ENCODE assay signal across 8 cellular contexts in the genomic region with DNA sequence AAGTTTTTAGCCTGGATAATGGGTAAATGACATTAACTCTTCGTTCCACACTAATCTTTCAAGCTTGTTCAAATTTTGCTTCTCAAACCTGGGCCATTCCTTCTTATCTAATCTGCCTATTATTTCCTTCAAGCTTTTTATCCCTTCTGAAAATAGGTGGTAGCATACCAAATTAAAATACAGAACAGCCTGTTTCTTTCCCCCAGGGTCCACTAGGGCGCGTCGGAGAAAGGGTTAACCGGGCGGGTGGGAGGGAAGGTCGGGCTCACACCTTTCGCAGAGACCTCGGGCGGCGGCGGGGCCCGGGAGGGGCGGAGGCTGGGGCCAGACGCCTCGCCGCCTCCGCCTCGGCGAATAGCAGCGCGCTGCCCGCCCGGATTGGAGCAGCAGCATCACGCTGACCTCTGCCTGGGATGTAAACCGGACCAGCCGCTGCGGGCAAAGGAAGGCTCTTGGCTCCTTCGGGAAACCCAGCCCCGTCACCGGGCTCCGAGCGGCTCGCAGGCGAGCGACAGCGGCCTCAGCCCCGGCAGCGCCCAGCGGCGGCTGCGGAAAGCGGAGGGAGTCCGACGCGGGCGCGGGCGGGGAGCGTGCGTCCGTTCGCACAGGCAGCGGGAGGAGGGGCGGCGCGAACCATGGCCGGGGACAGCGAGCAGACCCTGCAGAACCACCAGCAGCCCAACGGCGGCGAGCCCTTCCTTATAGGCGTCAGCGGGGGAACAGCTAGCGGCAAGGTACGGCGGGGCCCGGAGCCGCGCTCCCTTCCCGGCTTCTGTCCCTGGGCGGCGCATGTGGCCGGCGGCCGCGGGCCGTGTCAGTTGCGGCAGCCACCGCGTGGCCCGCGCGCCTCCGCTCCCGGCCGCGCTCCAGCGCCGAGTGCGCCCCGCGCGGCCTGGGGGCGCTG. TPM values are rescaled to one million over a fixed set of nuclear protein-coding genes. Genes with fewer than 3 reads are reported as not detected.
A peak's percentile ranks its signal among the peaks of the same experiment; 100 is the strongest.
DNase-seq lines count a peak whose midpoint lies in the region; ATAC-seq, FAIRE-seq and TF ChIP-seq lines count a peak whose summit lies in the region.

Gene UCK2, plus strand, starts transcription at position 416 of the 904 bp plus-strand sequence. Its CDS starts 220 bp downstream, at position 636.

- H3K27me3 Mint-ChIP-seq in activated naive CD4-positive, alpha-beta T cell treated with anti-CD3 and anti-CD28 coated beads, Interleukin-2, amount 50 U/mL, for 24 hours, result no peaks in the 10 kb centered on the region
- H3K27me3 Mint-ChIP-seq in glutamatergic neuron (ENCODE audit: unreplicated experiment), result peaks cover 15% of the 10 kb centered on the region

- H3K27ac ChIP-seq in pancreas (peak within 1 kb of the TSS; percentile 88 to 93 (median 91)), tibial artery (peak within 1 kb of the TSS; percentile 79 to 89)

- H3K9me3 Mint-ChIP-seq in activated naive CD4-positive, alpha-beta T cell treated with anti-CD3 and anti-CD28 coated beads, Interleukin-2, amount 50 U/mL, for 24 hours, result no peaks in the 10 kb centered on the region
- peaks cover 9% of the 10 kb centered on the region for H3K9me3 Mint-ChIP-seq in glutamatergic neuron (ENCODE audit: unreplicated experiment)

- no peaks in the 10 kb centered on the region for H3K9me3 ChIP-seq in pancreas
- no peaks in the 10 kb centered on the region for H3K9me3 ChIP-seq in tibial artery

- no peaks in the 10 kb centered on the region for H3K27me3 ChIP-seq in pancreas
- H3K27me3 ChIP-seq in tibial artery, result no peaks in the 10 kb centered on the region

- H3K4me1 ChIP-seq in pancreas, result peaks cover 4 to 14% (median 5%) of the 10 kb centered on the region in 3 donors
- H3K4me1 ChIP-seq in tibial artery, result peaks cover 0 to 16% (median 6%) of the 10 kb centered on the region in 4 donors

- TF ChIP-seq CTCF in glutamatergic neuron (IDR thresholded peaks at IDR 0.05; ENCODE audit: partially characterized antibody, unreplicated experiment), result no peak
- no peak for TF ChIP-seq CTCF in pancreas (IDR thresholded peaks at IDR 0.05)
- peak in 1 of 2 experiments; percentile 14 for TF ChIP-seq CTCF in tibial artery (IDR thresholded peaks at IDR 0.05)

- peak within 1 kb of the TSS; percentile 95 for H3K4me3 Mint-ChIP-seq in activated naive CD4-positive, alpha-beta T cell treated with anti-CD3 and anti-CD28 coated beads, Interleukin-2, amount 50 U/mL, for 24 hours
- H3K4me3 Mint-ChIP-seq in glutamatergic neuron (ENCODE audit: unreplicated experiment), result peak within 1 kb of the TSS; percentile 97

- peaks cover 4% of the 10 kb centered on the region for H3K36me3 Mint-ChIP-seq in activated naive CD4-positive, alpha-beta T cell treated with anti-CD3 and anti-CD28 coated beads, Interleukin-2, amount 50 U/mL, for 24 hours
- H3K36me3 Mint-ChIP-seq in glutamatergic neuron (ENCODE audit: unreplicated experiment), result no peaks in the 10 kb centered on the region

- FAIRE-seq in pancreas (lab: Jason Lieb, UNC), result no peak

- H3K36me3 ChIP-seq in pancreas (no peaks in the 10 kb centered on the region), tibial artery (no peaks in the 10 kb centered on the region)

- in situ Hi-C loops in SK-MEL-5 (cut with HindIII; ENCODE audit: low pct_unique_long_range_greater_than_20kb, low sequenced_read_pairs), result no loop called here

- H3K4me1 Mint-ChIP-seq in activated naive CD4-positive, alpha-beta T cell treated with anti-CD3 and anti-CD28 coated beads, Interleukin-2, amount 50 U/mL, for 24 hours, result peaks cover 17% of the 10 kb centered on the region
- H3K4me1 Mint-ChIP-seq in glutamatergic neuron (ENCODE audit: low read depth, unreplicated experiment), result peaks cover 14% of the 10 kb centered on the region

- intact Hi-C loops in pancreas (cut with DNase I) (no loop called here), tibial artery (cut with DNase I; ENCODE audit: low total_unique reads) (loop anchor here (2.0 kb wide), 1 partner anchor 57 kb away; no protein-coding TSS in a partner anchor)

- peak within 1 kb of the TSS; percentile 77 to 96 (median 93) for H3K4me3 ChIP-seq in pancreas
- H3K4me3 ChIP-seq in tibial artery, result peak within 1 kb of the TSS; percentile 78 to 92

- peak within 1 kb of the TSS; percentile 86 for H3K27ac Mint-ChIP-seq in activated naive CD4-positive, alpha-beta T cell treated with anti-CD3 and anti-CD28 coated beads, Interleukin-2, amount 50 U/mL, for 24 hours
- peak within 1 kb of the TSS; percentile 96 for H3K27ac Mint-ChIP-seq in glutamatergic neuron (ENCODE audit: unreplicated experiment)

- peak; percentile 27 for DNase-seq in GM04503 (ENCODE audit: low read depth)
- peak; percentile 39 for DNase-seq in GOT3 (lab: John Stamatoyannopoulos, UW)
- DNase-seq in LHCN-M2 (ENCODE audit: low read depth), result peak; percentile 80
- peak; percentile 77 for DNase-seq in SK-MEL-5 (ENCODE audit: low read depth, low spot score)
- peak; percentile 86 for DNase-seq in glutamatergic neuron
- DNase-seq in pancreas, result peak; percentile 79 to 93 (median 86)
- peak; percentile 70 to 88 for DNase-seq in tibial artery

- ATAC-seq in pancreas, result peak; percentile 85 to 92 (median 86)

- WGBS in pancreas, 2 donors, result 0 to 1% methylated on average over 70 to 95 of the region's 95 CpGs

RNA-seq across cellular contexts. Expression of gene UCK2, which starts in this region (rescaled TPM):
- total RNA-seq in LHCN-M2 (2014; rRNA removed) (113 and 124 TPM in 2 replicates), glutamatergic neuron (ENCODE audit: unreplicated experiment) (29.9 TPM), pancreas (10 to 100 TPM; 13.0 to 25.5 (median 17.0) TPM)
- polyA plus RNA-seq in LHCN-M2 (2012), result 107 TPM
- total RNA-seq in SK-MEL-5 (2014; rRNA removed; shearing (Covaris generic)), result 76.0 and 90.3 TPM in 2 replicates
- 85.9 and 94.3 TPM in 2 replicates for polyA plus RNA-seq in SK-MEL-5 (2015; cell fraction: cytosol; rRNA removed)
- 36.4 and 45.8 TPM in 2 replicates for polyA plus RNA-seq in SK-MEL-5 (2015; cell fraction: nucleus; rRNA removed)
- 10 to 100 TPM; 10.6 to 11.1 TPM for polyA plus RNA-seq in pancreas

Comparison
In these comparisons a context has a peak if more than half of its experiments do, and no peak if none do; other contexts are left out.
1. Peak in every context shown above with its lines: DNase-seq, ATAC-seq, H3K4me3 ChIP-seq and H3K27ac ChIP-seq.
2. DNase-seq: peak in every context shown above with its lines; median percentile 86 in pancreas; 86 in glutamatergic neuron; 80 in LHCN-M2; 79 in tibial artery; 77 in SK-MEL-5; 39 in GOT3; 27 in GM04503.